ENCODE assay signal across 8 cellular contexts in the genomic region with DNA sequence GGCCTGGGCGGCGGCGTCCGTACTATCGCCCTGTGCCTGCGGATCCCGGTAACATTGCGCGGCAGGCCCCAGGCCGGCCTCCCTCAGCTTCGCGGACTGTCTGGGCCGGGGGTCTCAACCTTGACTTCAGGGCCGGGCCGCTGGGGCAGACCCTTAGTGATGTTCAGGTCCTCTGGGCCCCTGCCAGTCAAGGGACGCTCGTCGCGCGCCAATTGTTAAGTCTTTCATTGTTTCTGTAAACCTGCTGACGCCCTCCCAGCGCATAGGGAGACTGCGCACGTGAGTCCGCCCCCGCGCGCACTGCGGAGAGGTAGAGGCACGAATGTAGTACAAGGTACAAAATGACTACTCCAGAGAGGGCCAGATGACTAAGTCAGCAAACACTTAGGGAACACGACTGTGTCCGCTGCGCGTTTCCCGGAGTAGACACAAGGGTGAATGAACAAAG. TPM values are rescaled to one million over a fixed set of nuclear protein-coding genes. Genes with fewer than 3 reads are reported as not detected.
DNase-seq lines count a peak whose midpoint lies in the region; ATAC-seq and TF ChIP-seq lines count a peak whose summit lies in the region.

No MANE protein-coding gene starts in this region.

- intact Hi-C loops in OCI-LY7 (cut with micrococcal nuclease; ENCODE audit: unreplicated experiment) (loop anchor here (2.0 to 5.0 kb wide), 3 partner anchors 42 to 237 kb away; no protein-coding TSS in a partner anchor), left cardiac atrium (cut with DNase I) (no loop called here), prostate gland (cut with DNase I) (no loop called here)

- peaks cover 2% of the 10 kb centered on the region for H3K36me3 Mint-ChIP-seq in activated naive CD8-positive, alpha-beta T cell

- H3K4me1 ChIP-seq in OCI-LY7 (ENCODE audit: insufficient read depth, low read length, poor library complexity, severe bottlenecking) (peaks cover 26% of the 10 kb centered on the region), prostate gland (replicated peaks) (no peaks in the 10 kb centered on the region)

- ATAC-seq in HG03064 (IDR thresholded peaks at IDR 0.05; ENCODE audit: low read depth, unreplicated experiment) (peak; percentile 23), left cardiac atrium (peak; percentile 20 to 34)

- no peak for TF ChIP-seq CTCF in OCI-LY7 (conservative IDR thresholded peaks at IDR 0.05; ENCODE audit: low read length)
- no peak for TF ChIP-seq CTCF in prostate gland (IDR thresholded peaks at IDR 0.05)

- peaks cover 38% of the 10 kb centered on the region for H3K4me1 Mint-ChIP-seq in activated naive CD8-positive, alpha-beta T cell (ENCODE audit: low read depth)

- peaks cover 11% of the 10 kb centered on the region; the same call in 1 of the 2 replicates for H4K20me1 ChIP-seq in OCI-LY7 (ENCODE audit: insufficient read depth, low read length)

- H2AFZ ChIP-seq in OCI-LY7 (ENCODE audit: low read length), result peak overlapping the region; percentile 94

- peak overlapping the region; percentile 90 for H3K4me3 Mint-ChIP-seq in activated naive CD8-positive, alpha-beta T cell

- no peaks in the 10 kb centered on the region for H3K27me3 Mint-ChIP-seq in activated naive CD8-positive, alpha-beta T cell

- no peak overlapping the region for H3K27ac ChIP-seq in OCI-LY7 (ENCODE audit: low read depth, low read length, poor library complexity, severe bottlenecking)
- H3K27ac ChIP-seq in prostate gland, result peak overlapping the region; percentile 80 to 86

- WGBS in prostate gland, result 4% methylated on average over 35 of the region's 35 CpGs

- peaks cover 43% of the 10 kb centered on the region for H3K79me2 ChIP-seq in OCI-LY7 (ENCODE audit: insufficient read depth, low read depth, low read length)

- peak; percentile 35 to 46 for DNase-seq in NCI-H524 (lab: John Stamatoyannopoulos, UW)
- DNase-seq in NCI-H524 treated with DMSO at 0.1 percent for 48 hours (lab: John Stamatoyannopoulos, UW), result no peak
- DNase-seq in OCI-LY7 (ENCODE audit: low spot score), result no peak
- DNase-seq in left cardiac atrium, result peak; percentile 55
- peak; percentile 47 for DNase-seq in prostate gland (ENCODE audit: low spot score)
- DNase-seq in T1000 (lab: John Stamatoyannopoulos, UW), result no peak

- CTCF ChIA-PET in OCI-LY7 (lab: Charles Lee; ENCODE audit: unreplicated experiment), result interaction anchor here (1.3 kb wide), 1 partner anchor 12 kb away, joined by 5 read pairs; no protein-coding TSS in a partner anchor

- peak overlapping the region; percentile 93 for H3K27ac Mint-ChIP-seq in activated naive CD8-positive, alpha-beta T cell

- H3K4me2 ChIP-seq in OCI-LY7 (ENCODE audit: low read length), result peak overlapping the region; percentile 70

- BruUV-seq in OCI-LY7 (replicated peaks; lab: Mats Ljungman, UMichigan), result no TSS peak

- no peak for TF ChIP-seq POLR2A in prostate gland (IDR thresholded peaks at IDR 0.05)

- POLR2A ChIA-PET in OCI-LY7 (lab: Charles Lee), result interaction anchor here (0.7 to 2.3 kb wide), 2 partner anchors 13 to 41 kb away, joined by 4 to 9 read pairs; no protein-coding TSS in a partner anchor

- H3K27me3 ChIP-seq in prostate gland (replicated peaks; ENCODE audit: insufficient read depth), result no peaks in the 10 kb centered on the region

- H3K36me3 ChIP-seq in OCI-LY7 (ENCODE audit: insufficient read depth, low read length) (peaks cover 14% of the 10 kb centered on the region; the same call in 1 of the 2 replicates), prostate gland (no peaks in the 10 kb centered on the region)

- H3K9me3 ChIP-seq in OCI-LY7 (ENCODE audit: low read length), result no peaks in the 10 kb centered on the region
- H3K9me3 ChIP-seq in prostate gland, result no peaks in the 10 kb centered on the region

- H3K4me3 ChIP-seq in OCI-LY7 (ENCODE audit: low read depth, low read length, poor library complexity, severe bottlenecking) (peak overlapping the region; percentile 83), prostate gland (peak overlapping the region; percentile 53 to 68)

- no peaks in the 10 kb centered on the region for H3K9me3 Mint-ChIP-seq in activated naive CD8-positive, alpha-beta T cell (ENCODE audit: low read depth)

- H3K9me2 ChIP-seq in OCI-LY7 (ENCODE audit: insufficient read depth, low read length), result no peaks in the 10 kb centered on the region

RNA-seq across cellular contexts. Expression of a gene that starts 0.5 kb away (rescaled TPM):
- 77.3 and 84.6 TPM in 2 replicates for total RNA-seq in OCI-LY7 (2014; rRNA removed; shearing (Covaris generic))
- total RNA-seq in OCI-LY7 (2022) (60.3 and 77.4 TPM in 2 replicates), left cardiac atrium (10 to 100 TPM; 36.0 to 37.5 TPM), prostate gland (10 to 100 TPM; 38.7 to 51.6 TPM)

RNA-seq across cellular contexts. Expression of a gene that starts 38.4 kb away (rescaled TPM):
- total RNA-seq in OCI-LY7 (2014; rRNA removed; shearing (Covaris generic)), result 0.32 and 0.33 TPM in 2 replicates
- 0.09 and 0.15 TPM in 2 replicates for total RNA-seq in OCI-LY7 (2022)
- under 1 TPM; 0.80 to 0.97 TPM for total RNA-seq in left cardiac atrium
- total RNA-seq in prostate gland, result 10 to 100 TPM in 1 of 2 donors, 1 to 10 TPM in 1; 7.6 to 15.5 TPM

RNA-seq across cellular contexts. Expression of a gene that starts 59.7 kb away (rescaled TPM):
- 16.5 and 19.6 TPM in 2 replicates for total RNA-seq in OCI-LY7 (2014; rRNA removed; shearing (Covaris generic))
- total RNA-seq in OCI-LY7 (2022) (42.8 and 49.5 TPM in 2 replicates), left cardiac atrium (10 to 100 TPM; 25.4 to 34.1 TPM), prostate gland (10 to 100 TPM; 11.8 to 42.9 TPM)

Comparison
In these comparisons a context has a peak if more than half of its experiments do, and no peak if none do; other contexts are left out.
1. DNase-seq: peak in NCI-H524 (2 of 2), left cardiac atrium (single experiment) and prostate gland (single experiment); none in NCI-H524 treated with DMSO at 0.1 percent for 48 hours (single experiment), OCI-LY7 (single experiment) and T1000 (single experiment).
2. RNA of a gene that starts 38.4 kb away (total RNA-seq): 7.6 to 15.5 TPM in prostate gland; 0.80 to 0.97 TPM in left cardiac atrium and 0.09 to 0.33 TPM in OCI-LY7; every median in the first group is over 4 times any median in the second.